ENCODE assay signal across 1 cellular context in genomic region chr19:6393074-6393981, GRCh38.
TF ChIP-seq lines count a peak whose summit lies in the region.

A gene with protein sequence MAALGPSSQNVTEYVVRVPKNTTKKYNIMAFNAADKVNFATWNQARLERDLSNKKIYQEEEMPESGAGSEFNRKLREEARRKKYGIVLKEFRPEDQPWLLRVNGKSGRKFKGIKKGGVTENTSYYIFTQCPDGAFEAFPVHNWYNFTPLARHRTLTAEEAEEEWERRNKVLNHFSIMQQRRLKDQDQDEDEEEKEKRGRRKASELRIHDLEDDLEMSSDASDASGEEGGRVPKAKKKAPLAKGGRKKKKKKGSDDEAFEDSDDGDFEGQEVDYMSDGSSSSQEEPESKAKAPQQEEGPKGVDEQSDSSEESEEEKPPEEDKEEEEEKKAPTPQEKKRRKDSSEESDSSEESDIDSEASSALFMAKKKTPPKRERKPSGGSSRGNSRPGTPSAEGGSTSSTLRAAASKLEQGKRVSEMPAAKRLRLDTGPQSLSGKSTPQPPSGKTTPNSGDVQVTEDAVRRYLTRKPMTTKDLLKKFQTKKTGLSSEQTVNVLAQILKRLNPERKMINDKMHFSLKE (minus strand): TSS chr19:6393164. CDS start chr19:6392995, 169 bp downstream.

TF ChIP-seq in HepG2, 621 proteins besides CTCF, POLR2A, EP300 and RAD21 (continued from another document and continues in another):
- TF ChIP-seq ZHX2 (IDR thresholded peaks at IDR 0.05; ENCODE audit: low read depth) = peak; percentile 88
- no peak for TF ChIP-seq ZHX2 (CRISPR knock-in tag; IDR thresholded peaks at IDR 0.05; ENCODE audit: borderline replicate concordance)
- TF ChIP-seq, protein P1, sequence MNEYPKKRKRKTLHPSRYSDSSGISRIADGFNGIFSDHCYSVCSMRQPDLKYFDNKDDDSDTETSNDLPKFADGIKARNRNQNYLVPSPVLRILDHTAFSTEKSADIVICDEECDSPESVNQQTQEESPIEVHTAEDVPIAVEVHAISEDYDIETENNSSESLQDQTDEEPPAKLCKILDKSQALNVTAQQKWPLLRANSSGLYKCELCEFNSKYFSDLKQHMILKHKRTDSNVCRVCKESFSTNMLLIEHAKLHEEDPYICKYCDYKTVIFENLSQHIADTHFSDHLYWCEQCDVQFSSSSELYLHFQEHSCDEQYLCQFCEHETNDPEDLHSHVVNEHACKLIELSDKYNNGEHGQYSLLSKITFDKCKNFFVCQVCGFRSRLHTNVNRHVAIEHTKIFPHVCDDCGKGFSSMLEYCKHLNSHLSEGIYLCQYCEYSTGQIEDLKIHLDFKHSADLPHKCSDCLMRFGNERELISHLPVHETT (CRISPR knock-in tag; conservative IDR thresholded peaks at IDR 0.05) = no peak
- TF ChIP-seq ASH2L (IDR thresholded peaks at IDR 0.05; ENCODE audit: insufficient read length, low read depth, low read length) = peak; percentile 71
- TF ChIP-seq PAF1 (CRISPR knock-in tag; IDR thresholded peaks at IDR 0.05) = no peak
- TF ChIP-seq, protein P2, sequence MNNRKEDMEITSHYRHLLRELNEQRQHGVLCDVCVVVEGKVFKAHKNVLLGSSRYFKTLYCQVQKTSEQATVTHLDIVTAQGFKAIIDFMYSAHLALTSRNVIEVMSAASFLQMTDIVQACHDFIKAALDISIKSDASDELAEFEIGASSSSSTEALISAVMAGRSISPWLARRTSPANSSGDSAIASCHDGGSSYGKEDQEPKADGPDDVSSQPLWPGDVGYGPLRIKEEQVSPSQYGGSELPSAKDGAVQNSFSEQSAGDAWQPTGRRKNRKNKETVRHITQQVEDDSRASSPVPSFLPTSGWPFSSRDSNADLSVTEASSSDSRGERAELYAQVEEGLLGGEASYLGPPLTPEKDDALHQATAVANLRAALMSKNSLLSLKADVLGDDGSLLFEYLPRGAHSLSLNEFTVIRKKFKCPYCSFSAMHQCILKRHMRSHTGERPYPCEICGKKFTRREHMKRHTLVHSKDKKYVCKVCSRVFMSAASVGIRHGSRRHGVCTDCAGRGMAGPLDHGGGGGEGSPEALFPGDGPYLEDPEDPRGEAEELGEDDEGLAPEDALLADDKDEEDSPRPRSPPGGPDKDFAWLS (CRISPR knock-in tag; IDR thresholded peaks at IDR 0.05; ENCODE audit: borderline replicate concordance) = no peak
- TF ChIP-seq KAT2B (IDR thresholded peaks at IDR 0.05; ENCODE audit: borderline replicate concordance, low read depth, low read length) = no peak
- TF ChIP-seq, protein P3, sequence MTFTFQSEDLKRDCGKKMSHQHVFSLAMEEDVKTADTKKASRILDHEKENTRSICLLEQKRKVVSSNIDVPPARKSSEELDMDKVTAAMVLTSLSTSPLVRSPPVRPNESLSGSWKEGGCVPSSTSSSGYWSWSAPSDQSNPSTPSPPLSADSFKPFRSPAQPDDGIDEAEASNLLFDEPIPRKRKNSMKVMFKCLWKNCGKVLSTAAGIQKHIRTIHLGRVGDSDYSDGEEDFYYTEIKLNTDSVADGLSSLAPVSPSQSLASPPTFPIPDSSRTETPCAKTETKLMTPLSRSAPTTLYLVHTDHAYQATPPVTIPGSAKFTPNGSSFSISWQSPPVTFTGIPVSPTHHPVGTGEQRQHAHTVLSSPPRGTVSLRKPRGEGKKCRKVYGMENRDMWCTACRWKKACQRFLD (CRISPR knock-in tag; IDR thresholded peaks at IDR 0.05; ENCODE audit: borderline replicate concordance) = no peak
- no peak for TF ChIP-seq CENPX (CRISPR knock-in tag; IDR thresholded peaks at IDR 0.05)
- TF ChIP-seq ARID2 (CRISPR knock-in tag; IDR thresholded peaks at IDR 0.05; ENCODE audit: borderline replicate concordance) = no peak
- TF ChIP-seq SKIL (CRISPR knock-in tag; IDR thresholded peaks at IDR 0.05; ENCODE audit: borderline replicate concordance) = no peak
- TF ChIP-seq GATA4 (IDR thresholded peaks at IDR 0.05; ENCODE audit: borderline replicate concordance, low read depth) = no peak
- TF ChIP-seq, protein P4, sequence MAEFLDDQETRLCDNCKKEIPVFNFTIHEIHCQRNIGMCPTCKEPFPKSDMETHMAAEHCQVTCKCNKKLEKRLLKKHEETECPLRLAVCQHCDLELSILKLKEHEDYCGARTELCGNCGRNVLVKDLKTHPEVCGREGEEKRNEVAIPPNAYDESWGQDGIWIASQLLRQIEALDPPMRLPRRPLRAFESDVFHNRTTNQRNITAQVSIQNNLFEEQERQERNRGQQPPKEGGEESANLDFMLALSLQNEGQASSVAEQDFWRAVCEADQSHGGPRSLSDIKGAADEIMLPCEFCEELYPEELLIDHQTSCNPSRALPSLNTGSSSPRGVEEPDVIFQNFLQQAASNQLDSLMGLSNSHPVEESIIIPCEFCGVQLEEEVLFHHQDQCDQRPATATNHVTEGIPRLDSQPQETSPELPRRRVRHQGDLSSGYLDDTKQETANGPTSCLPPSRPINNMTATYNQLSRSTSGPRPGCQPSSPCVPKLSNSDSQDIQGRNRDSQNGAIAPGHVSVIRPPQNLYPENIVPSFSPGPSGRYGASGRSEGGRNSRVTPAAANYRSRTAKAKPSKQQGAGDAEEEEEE (CRISPR knock-in tag; IDR thresholded peaks at IDR 0.05; ENCODE audit: borderline replicate concordance) = no peak
- no peak for TF ChIP-seq POGZ (CRISPR knock-in tag; IDR thresholded peaks at IDR 0.05)
- no peak for TF ChIP-seq SATB2 (CRISPR knock-in tag; IDR thresholded peaks at IDR 0.05)
- no peak for TF ChIP-seq ARNTL (CRISPR knock-in tag; IDR thresholded peaks at IDR 0.05)
- no peak for TF ChIP-seq SNAI1 (CRISPR knock-in tag; IDR thresholded peaks at IDR 0.05; ENCODE audit: borderline replicate concordance)
- TF ChIP-seq ZBTB8A (CRISPR knock-in tag; IDR thresholded peaks at IDR 0.05; ENCODE audit: borderline replicate concordance, low read depth) = no peak
- TF ChIP-seq, protein P5, sequence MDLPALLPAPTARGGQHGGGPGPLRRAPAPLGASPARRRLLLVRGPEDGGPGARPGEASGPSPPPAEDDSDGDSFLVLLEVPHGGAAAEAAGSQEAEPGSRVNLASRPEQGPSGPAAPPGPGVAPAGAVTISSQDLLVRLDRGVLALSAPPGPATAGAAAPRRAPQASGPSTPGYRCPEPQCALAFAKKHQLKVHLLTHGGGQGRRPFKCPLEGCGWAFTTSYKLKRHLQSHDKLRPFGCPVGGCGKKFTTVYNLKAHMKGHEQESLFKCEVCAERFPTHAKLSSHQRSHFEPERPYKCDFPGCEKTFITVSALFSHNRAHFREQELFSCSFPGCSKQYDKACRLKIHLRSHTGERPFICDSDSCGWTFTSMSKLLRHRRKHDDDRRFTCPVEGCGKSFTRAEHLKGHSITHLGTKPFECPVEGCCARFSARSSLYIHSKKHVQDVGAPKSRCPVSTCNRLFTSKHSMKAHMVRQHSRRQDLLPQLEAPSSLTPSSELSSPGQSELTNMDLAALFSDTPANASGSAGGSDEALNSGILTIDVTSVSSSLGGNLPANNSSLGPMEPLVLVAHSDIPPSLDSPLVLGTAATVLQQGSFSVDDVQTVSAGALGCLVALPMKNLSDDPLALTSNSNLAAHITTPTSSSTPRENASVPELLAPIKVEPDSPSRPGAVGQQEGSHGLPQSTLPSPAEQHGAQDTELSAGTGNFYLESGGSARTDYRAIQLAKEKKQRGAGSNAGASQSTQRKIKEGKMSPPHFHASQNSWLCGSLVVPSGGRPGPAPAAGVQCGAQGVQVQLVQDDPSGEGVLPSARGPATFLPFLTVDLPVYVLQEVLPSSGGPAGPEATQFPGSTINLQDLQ (CRISPR knock-in tag; IDR thresholded peaks at IDR 0.05) = no peak
- no peak for TF ChIP-seq ZNF10 (CRISPR knock-in tag; IDR thresholded peaks at IDR 0.05; ENCODE audit: borderline replicate concordance, low read depth)
- TF ChIP-seq ZNF530 (CRISPR knock-in tag; IDR thresholded peaks at IDR 0.05; ENCODE audit: low read depth) = no peak
- peak; percentile 54; the same call in 1 of the 2 replicates for TF ChIP-seq ZNF552 (CRISPR knock-in tag; IDR thresholded peaks at IDR 0.05; ENCODE audit: borderline replicate concordance)
- TF ChIP-seq ZNF609 (CRISPR knock-in tag; IDR thresholded peaks at IDR 0.05; ENCODE audit: borderline replicate concordance) = no peak; the same call in 1 of the 2 replicates
- no peak for TF ChIP-seq AGO2 (optimal IDR thresholded peaks at IDR 0.05; ENCODE audit: low read depth, low read length)
- peak; percentile 41; the same call in 1 of the 2 replicates for TF ChIP-seq HES4 (CRISPR knock-in tag; IDR thresholded peaks at IDR 0.05; ENCODE audit: borderline replicate concordance)
- no peak for TF ChIP-seq SMAD1 (CRISPR knock-in tag; IDR thresholded peaks at IDR 0.05; ENCODE audit: borderline replicate concordance, low read depth)
- no peak for TF ChIP-seq ZBTB38 (CRISPR knock-in tag; IDR thresholded peaks at IDR 0.05)
- no peak for TF ChIP-seq DPF2 (CRISPR knock-in tag; IDR thresholded peaks at IDR 0.05; ENCODE audit: borderline replicate concordance, low read depth)
- no peak for TF ChIP-seq ZNF746 (CRISPR knock-in tag; IDR thresholded peaks at IDR 0.05)
- TF ChIP-seq ELF3 (CRISPR knock-in tag; IDR thresholded peaks at IDR 0.05) = 0 out of 2 replicates have a peak, but pooled peaks have one; percentile 31
